8 cellular contexts compared by ENCODE assay signal in genomic region chr5:80654054-80654390, GRCh38. TPM values are rescaled to one million over a fixed set of nuclear protein-coding genes. Genes with fewer than 3 reads are reported as not detected.
DNase-seq lines count a peak whose midpoint lies in the region; ATAC-seq and TF ChIP-seq lines count a peak whose summit lies in the region.

No MANE protein-coding gene starts in this region.

- TSS peak; percentile 61 for BruUV-seq in MCF 10A (replicated peaks; lab: Mats Ljungman, UMichigan)

- no peak overlapping the region for H3K27ac ChIP-seq in lower lobe of right lung

- ATAC-seq in lower lobe of right lung, result no peak
- no peak for ATAC-seq in HG03097 (IDR thresholded peaks at IDR 0.05; ENCODE audit: low FRiP score, unreplicated experiment)

- H3K9me3 Mint-ChIP-seq in MCF 10A (ENCODE audit: unreplicated experiment), result no peaks in the 10 kb centered on the region
- no peaks in the 10 kb centered on the region for H3K9me3 Mint-ChIP-seq in type B pancreatic cell

- peaks cover 26% of the 10 kb centered on the region for H3K36me3 Mint-ChIP-seq in MCF 10A (ENCODE audit: insufficient read depth, unreplicated experiment)
- H3K36me3 Mint-ChIP-seq in type B pancreatic cell, result peaks cover 16% of the 10 kb centered on the region

- TF ChIP-seq CTCF in MCF 10A (IDR thresholded peaks at IDR 0.05; ENCODE audit: unreplicated experiment) (no peak), lower lobe of right lung (IDR thresholded peaks at IDR 0.05) (no peak), type B pancreatic cell (conservative IDR thresholded peaks at IDR 0.05) (no peak)

- intact Hi-C loops in MCF 10A (cut with micrococcal nuclease) (loop anchor here (2.0 to 10.0 kb wide), 2 partner anchors 165 to 249 kb away; partner anchors contain the start of genes FAM151B and ZFYVE16), lower lobe of right lung (cut with DNase I) (no loop called here)

- peak; percentile 18 for DNase-seq in stimulated activated CD4-positive, alpha-beta T cell treated with anti-CD3 and anti-CD28 coated beads, Interleukin-15, amount 100 ng/mL, for 48 hours (ENCODE audit: low read depth in 2 of 2)
- DNase-seq in stimulated activated CD4-positive, alpha-beta T cell treated with anti-CD3 and anti-CD28 coated beads, Interleukin-4, amount 100 ng/mL, for 4 hours, result no peak
- DNase-seq in NAMALWA (ENCODE audit: low spot score), result peak; percentile 54
- DNase-seq in MCF 10A (ENCODE audit: unreplicated experiment), result peak; percentile 18
- DNase-seq in lower lobe of right lung, result no peak
- no peak for DNase-seq in type B pancreatic cell (ENCODE audit: extremely low spot score, unreplicated experiment)
- no peak for DNase-seq in kidney glomerular epithelial cell (lab: John Stamatoyannopoulos, UW)

- CTCF ChIA-PET in MCF 10A (lab: Yijun Ruan, JAX), result interaction anchor here (0.7 kb wide), 1 partner anchor 21 kb away, joined by 3 read pairs; no protein-coding TSS in a partner anchor

- no peaks in the 10 kb centered on the region for H3K9me3 ChIP-seq in lower lobe of right lung

- POLR2A ChIA-PET in MCF 10A (lab: Yijun Ruan, JAX), result interaction anchor here (0.6 to 2.4 kb wide), 2 partner anchors 166 to 556 kb away, joined by 3 to 11 read pairs; partner anchors contain the start of gene FAM151B

- H3K4me3 ChIP-seq in lower lobe of right lung, result peak overlapping the region; percentile 85

- peak overlapping the region; percentile 96 for H3K4me3 Mint-ChIP-seq in MCF 10A (ENCODE audit: unreplicated experiment)
- peak overlapping the region; percentile 76 for H3K4me3 Mint-ChIP-seq in type B pancreatic cell

- H3K4me1 ChIP-seq in lower lobe of right lung, result peaks cover 17% of the 10 kb centered on the region

- H3K4me1 Mint-ChIP-seq in MCF 10A (ENCODE audit: insufficient read depth, unreplicated experiment) (peaks cover 17% of the 10 kb centered on the region), type B pancreatic cell (ENCODE audit: unreplicated experiment) (peaks cover 26% of the 10 kb centered on the region)

- H3K27me3 ChIP-seq in lower lobe of right lung (ENCODE audit: low read depth), result no peaks in the 10 kb centered on the region

- H3K36me3 ChIP-seq in lower lobe of right lung, result peaks cover 26% of the 10 kb centered on the region

- peak overlapping the region; percentile 24 for H3K27ac Mint-ChIP-seq in MCF 10A (ENCODE audit: low read depth, unreplicated experiment)
- H3K27ac Mint-ChIP-seq in type B pancreatic cell, result peak overlapping the region; percentile 0

- no peaks in the 10 kb centered on the region for H3K27me3 Mint-ChIP-seq in MCF 10A (ENCODE audit: insufficient read depth, unreplicated experiment)
- no peaks in the 10 kb centered on the region for H3K27me3 Mint-ChIP-seq in type B pancreatic cell

RNA-seq across cellular contexts. Expression of gene MSH3, which starts 0.4 kb away (rescaled TPM):
- total RNA-seq in MCF 10A (2022) (17.5 and 21.9 TPM in 2 replicates), lower lobe of right lung (17.0 TPM), type B pancreatic cell (ENCODE audit: low replicate concordance) (10.4 and 13.9 TPM in 2 replicates)

RNA-seq across cellular contexts. Expression of gene DHFR, which starts 0.8 kb away (rescaled TPM):
- 6.3 and 13.0 TPM in 2 replicates for total RNA-seq in MCF 10A (2022)
- total RNA-seq in lower lobe of right lung, result 10.5 TPM
- 24.8 and 55.1 TPM in 2 replicates for total RNA-seq in type B pancreatic cell (ENCODE audit: low replicate concordance)

Comparison
In these comparisons a context has a peak if more than half of its experiments do, and no peak if none do; other contexts are left out.
1. DNase-seq: peak in stimulated activated CD4-positive, alpha-beta T cell treated with anti-CD3 and anti-CD28 coated beads, Interleukin-15, amount 100 ng/mL, for 48 hours (2 of 2), NAMALWA (single experiment) and MCF 10A (single experiment); none in stimulated activated CD4-positive, alpha-beta T cell treated with anti-CD3 and anti-CD28 coated beads, Interleukin-4, amount 100 ng/mL, for 4 hours (0 of 2), lower lobe of right lung (single experiment), type B pancreatic cell (single experiment) and kidney glomerular epithelial cell (single experiment).